Comparison of ENCODE assay signal across 8 cellular contexts in genomic region chr19:3270908-3271307, GRCh38. TPM values are rescaled to one million over a fixed set of nuclear protein-coding genes. Genes with fewer than 3 reads are reported as not detected.
DNase-seq lines count a peak whose midpoint lies in the region; ATAC-seq and TF ChIP-seq lines count a peak whose summit lies in the region.

No MANE protein-coding gene starts in this region.

- H4K20me1 ChIP-seq in GM23338 (replicated peaks; ENCODE audit: insufficient read depth) (peaks cover 4% of the 10 kb centered on the region), neural cell (ENCODE audit: insufficient read depth) (no peaks in the 10 kb centered on the region)

- H3K9ac ChIP-seq in neural cell (ENCODE audit: low read length) = peak overlapping the region; percentile 84

- peaks cover 11% of the 10 kb centered on the region for H3K27me3 Mint-ChIP-seq in GM23338 (ENCODE audit: insufficient read depth, low read depth, poor library complexity)

- no peaks in the 10 kb centered on the region for H3K9me2 ChIP-seq in GM23338 (ENCODE audit: insufficient read depth)
- H3K9me2 ChIP-seq in neural cell (ENCODE audit: insufficient read depth, low read length) = no peaks in the 10 kb centered on the region

- H3K9me3 Mint-ChIP-seq in GM23338 = peaks cover 24% of the 10 kb centered on the region

- H3K36me3 ChIP-seq in GM23338 (ENCODE audit: insufficient read depth) = no peaks in the 10 kb centered on the region
- peaks cover 5% of the 10 kb centered on the region for H3K36me3 ChIP-seq in neural cell (ENCODE audit: insufficient read depth, low read length)

- H3K27ac ChIP-seq in GM23338 (ENCODE audit: low read depth) (no peak overlapping the region), neural cell (ENCODE audit: low read length) (peak overlapping the region; percentile 95)

- H3K4me3 Mint-ChIP-seq in GM23338 = no peak overlapping the region

- H3K27ac Mint-ChIP-seq in GM23338 = no peak overlapping the region

- H2AFZ ChIP-seq in GM23338 (no peak overlapping the region), neural cell (ENCODE audit: low read depth, low read length) (no peak overlapping the region)

- no peak for TF ChIP-seq CTCF in GM23338 (conservative IDR thresholded peaks at IDR 0.05; ENCODE audit: low read depth in 2 of 2)
- no peak for TF ChIP-seq CTCF in neural cell (IDR thresholded peaks at IDR 0.05; ENCODE audit: poor library complexity, severe bottlenecking)

- H3K4me3 ChIP-seq in GM23338 (peak overlapping the region; percentile 41; the same call in 1 of the 2 replicates), neural cell (ENCODE audit: low read length) (peak overlapping the region; percentile 62)

- H3K4me1 Mint-ChIP-seq in GM23338 = peaks cover 9% of the 10 kb centered on the region

- TF ChIP-seq RAD21 in neural cell (conservative IDR thresholded peaks at IDR 0.05) = no peak

- ATAC-seq in GM23338 (no peak), HG02870 (IDR thresholded peaks at IDR 0.05; ENCODE audit: unreplicated experiment) (no peak), HG03159 (IDR thresholded peaks at IDR 0.05; ENCODE audit: unreplicated experiment) (no peak)

- H3K4me2 ChIP-seq in GM23338 (peak overlapping the region; percentile 66), neural cell (ENCODE audit: low read length) (no peak overlapping the region)

- 0 out of 2 replicates have a peak, but pooled peaks cover 2% of the 10 kb centered on the region for H3F3A ChIP-seq in GM23338 (replicated peaks; ENCODE audit: low read depth)
- H3F3A ChIP-seq in neural cell (ENCODE audit: insufficient read depth, low read length, poor library complexity, severe bottlenecking) = no peaks in the 10 kb centered on the region

- DNase-seq in GM23338 (ENCODE audit: low spot score) (peak; percentile 96), NCI-H2196 (lab: John Stamatoyannopoulos, UW; ENCODE audit: unreplicated experiment) (peak; percentile 93), mesenteric fat pad (ENCODE audit: low spot score) (no peak), UCSD-AML1 (lab: John Stamatoyannopoulos, UW; ENCODE audit: unreplicated experiment) (no peak)
- peak; percentile 38 for DNase-seq in activated naive CD4-positive, alpha-beta T cell treated with Interleukin-2 at 50 U/mL for 16 hours

- no peaks in the 10 kb centered on the region for H3K79me2 ChIP-seq in GM23338 (replicated peaks; ENCODE audit: insufficient read depth)
- peaks cover 60% of the 10 kb centered on the region for H3K79me2 ChIP-seq in neural cell (replicated peaks; ENCODE audit: insufficient read depth, low read length)

- no peaks in the 10 kb centered on the region for H3K9me3 ChIP-seq in neural cell (ENCODE audit: low read length)

- H3K4me1 ChIP-seq in GM23338 (ENCODE audit: insufficient read depth) = peaks cover 13% of the 10 kb centered on the region

- peaks cover 10% of the 10 kb centered on the region for H3K36me3 Mint-ChIP-seq in GM23338 (ENCODE audit: low read depth)

- H3K27me3 ChIP-seq in GM23338 (ENCODE audit: insufficient read depth) = peaks cover 13% of the 10 kb centered on the region
- H3K27me3 ChIP-seq in neural cell (ENCODE audit: insufficient read depth, low read depth, low read length) = no peaks in the 10 kb centered on the region

- TF ChIP-seq EP300 in neural cell (conservative IDR thresholded peaks at IDR 0.05; ENCODE audit: poor library complexity, severe bottlenecking) = no peak

TF ChIP-seq in GM23338, 12 proteins besides CTCF, POLR2A, EP300 and RAD21 (continues in another document):
- TF ChIP-seq ZNF331 (CRISPR knock-in tag; IDR thresholded peaks at IDR 0.05; ENCODE audit: low read depth) (no peak), NANOG (IDR thresholded peaks at IDR 0.05; ENCODE audit: borderline replicate concordance) (no peak), STAT1 (IDR thresholded peaks at IDR 0.05; ENCODE audit: unreplicated experiment) (no peak), ETS1 (IDR thresholded peaks at IDR 0.05) (no peak), EZH2 (IDR thresholded peaks at IDR 0.05; ENCODE audit: low read depth, unreplicated experiment) (no peak)

TF ChIP-seq in neural cell, 6 proteins besides CTCF, POLR2A, EP300 and RAD21:
- no peak for TF ChIP-seq POLR2AphosphoS5 (IDR thresholded peaks at IDR 0.05)
- TF ChIP-seq TAF1 (IDR thresholded peaks at IDR 0.05; ENCODE audit: low read depth) = no peak
- TF ChIP-seq EZH2 (IDR thresholded peaks at IDR 0.05; ENCODE audit: borderline replicate concordance, insufficient read depth, low read length, poor library complexity, severe bottlenecking) = no peak
- TF ChIP-seq REST (IDR thresholded peaks at IDR 0.05; ENCODE audit: borderline replicate concordance) = no peak
- TF ChIP-seq SMC3 (conservative IDR thresholded peaks at IDR 0.05; ENCODE audit: poor library complexity) = no peak

RNA-seq across cellular contexts. Expression of gene CELF5, which starts 46.4 kb away (rescaled TPM):
- total RNA-seq in GM23338 (2014; rRNA removed; shearing (Covaris generic)) = 6.8 and 10.6 TPM in 2 replicates
- polyA plus RNA-seq in GM23338 (2016; fragmentation: Nextera tagmentation; extraction: Ambion mirVana) (5.6 TPM in 2 replicates), neural cell (130 and 147 TPM in 2 replicates)
- 103 and 118 TPM in 2 replicates for polyA minus RNA-seq in neural cell
- not detected for total RNA-seq in mesenteric fat pad

Comparison
In these comparisons a context has a peak if more than half of its experiments do, and no peak if none do; other contexts are left out.
1. DNase-seq: peak in GM23338 (single experiment), NCI-H2196 (single experiment) and activated naive CD4-positive, alpha-beta T cell treated with Interleukin-2 at 50 U/mL for 16 hours (single experiment); none in mesenteric fat pad (single experiment) and UCSD-AML1 (single experiment).